8 cellular contexts compared by ENCODE assay signal in genomic region chr1:211326140-211326527, GRCh38. TPM values are rescaled to one million over a fixed set of nuclear protein-coding genes. Genes with fewer than 3 reads are reported as not detected.
DNase-seq lines count a peak whose midpoint lies in the region; ATAC-seq and TF ChIP-seq lines count a peak whose summit lies in the region.

No MANE protein-coding gene starts in this region.

- 0 out of 2 replicates have a peak, but pooled peaks have one; percentile 0 for ATAC-seq in HCT116
- no peak for ATAC-seq in activated CD8-positive, alpha-beta T cell treated with anti-CD3 and anti-CD28 coated beads, Interleukin-2, amount 10 ng/mL, durations not matched to agents 7 days and 5 days
- no peak for ATAC-seq in stimulated activated effector memory CD8-positive, alpha-beta T cell treated with anti-CD3 and anti-CD28 coated beads, Interleukin-12 subunit alpha, Interleukin-12 subunit beta, amount 100 ng/mL, for 72 hours

- H4K20me1 ChIP-seq in HCT116 (ENCODE audit: insufficient read depth), result no peaks in the 10 kb centered on the region

- TF ChIP-seq CTCF in HCT116 (IDR thresholded peaks at IDR 0.05 in 2 of 3, conservative IDR thresholded peaks at IDR 0.05 in 1 of 3; ENCODE audit: borderline replicate concordance in 1 of 3, insufficient read depth in 1 of 3, low read depth in 2 of 3, low read length in 2 of 3), result no peak

- no peak for TF ChIP-seq POLR2A in HCT116 (IDR thresholded peaks at IDR 0.05; ENCODE audit: borderline replicate concordance, extremely low read depth, insufficient read depth, insufficient read length)

- no peaks in the 10 kb centered on the region for H3K9me2 ChIP-seq in HCT116 (ENCODE audit: insufficient read depth)

- H3K36me3 ChIP-seq in HCT116 (ENCODE audit: control insufficient read depth in 1 of 2, insufficient read depth in 2 of 2, low read length in 2 of 2), result no peaks in the 10 kb centered on the region

- peak overlapping the region; percentile 49 to 63 for H3K4me3 ChIP-seq in HCT116 (replicated peaks in 1 of 2; ENCODE audit: low read depth in 1 of 2, low read length in 2 of 2)
- H3K4me3 ChIP-seq in iPS-11a (ENCODE audit: low read depth, low read length), result peak overlapping the region; percentile 39

- intact Hi-C loops in HCT116 (cut with micrococcal nuclease), result no loop called here

- H3K9me3 Mint-ChIP-seq in activated CD8-positive, alpha-beta T cell treated with anti-CD3 and anti-CD28 coated beads, Interleukin-2, amount 10 ng/mL, durations not matched to agents 7 days and 5 days (ENCODE audit: insufficient read depth), result no peaks in the 10 kb centered on the region
- H3K9me3 Mint-ChIP-seq in stimulated activated effector memory CD8-positive, alpha-beta T cell treated with anti-CD3 and anti-CD28 coated beads, Interleukin-12 subunit alpha, Interleukin-12 subunit beta, amount 100 ng/mL, for 72 hours, result no peaks in the 10 kb centered on the region

- DNase-seq in HCT116 (ENCODE audit: low read depth, low spot score), result no peak
- no peak for DNase-seq in activated CD8-positive, alpha-beta T cell treated with anti-CD3 and anti-CD28 coated beads, Interleukin-2, amount 10 ng/mL, durations not matched to agents 7 days and 5 days
- peak in 1 of 2 donors; percentile 67 for DNase-seq in stimulated activated effector memory CD8-positive, alpha-beta T cell treated with anti-CD3 and anti-CD28 coated beads, Interleukin-12 subunit alpha, Interleukin-12 subunit beta, amount 100 ng/mL, for 72 hours (ENCODE audit: low spot score in 2 of 2)
- DNase-seq in CD1c-positive myeloid dendritic cell (ENCODE audit: extremely low spot score), result no peak
- DNase-seq in SHP77 treated with DMSO at 0.1 percent for 48 hours (lab: John Stamatoyannopoulos, UW), result no peak
- DNase-seq in NCI-H1105 treated with DMSO at 0.1 percent for 48 hours (lab: John Stamatoyannopoulos, UW), result no peak
- no peak for DNase-seq in Ammon's horn (ENCODE audit: low spot score)

- H3K4me1 ChIP-seq in HCT116 (ENCODE audit: control insufficient read depth in 1 of 2, insufficient read depth in 2 of 2, low read length in 2 of 2), result peaks cover 0 to 32% of the 10 kb centered on the region in 2 experiments; a peak in 3 of 4 replicates

- H3K27me3 Mint-ChIP-seq in activated CD8-positive, alpha-beta T cell treated with anti-CD3 and anti-CD28 coated beads, Interleukin-2, amount 10 ng/mL, durations not matched to agents 7 days and 5 days (ENCODE audit: low read depth), result no peaks in the 10 kb centered on the region

- peak overlapping the region; percentile 86 for H3K4me3 Mint-ChIP-seq in activated CD8-positive, alpha-beta T cell treated with anti-CD3 and anti-CD28 coated beads, Interleukin-2, amount 10 ng/mL, durations not matched to agents 7 days and 5 days
- H3K4me3 Mint-ChIP-seq in stimulated activated effector memory CD8-positive, alpha-beta T cell treated with anti-CD3 and anti-CD28 coated beads, Interleukin-12 subunit alpha, Interleukin-12 subunit beta, amount 100 ng/mL, for 72 hours, result peak overlapping the region; percentile 83

- peak overlapping the region; percentile 96 for H3K27ac Mint-ChIP-seq in activated CD8-positive, alpha-beta T cell treated with anti-CD3 and anti-CD28 coated beads, Interleukin-2, amount 10 ng/mL, durations not matched to agents 7 days and 5 days
- H3K27ac Mint-ChIP-seq in stimulated activated effector memory CD8-positive, alpha-beta T cell treated with anti-CD3 and anti-CD28 coated beads, Interleukin-12 subunit alpha, Interleukin-12 subunit beta, amount 100 ng/mL, for 72 hours, result peak overlapping the region; percentile 97

- no peaks in the 10 kb centered on the region for H3K9me3 ChIP-seq in HCT116 (ENCODE audit: control insufficient read depth in 1 of 2, insufficient read depth in 1 of 2, low read depth in 1 of 2, low read length in 2 of 2)

- no peak for TF ChIP-seq RAD21 in HCT116 (IDR thresholded peaks at IDR 0.05; ENCODE audit: low read depth)

- peaks cover 26% of the 10 kb centered on the region for H3K36me3 Mint-ChIP-seq in activated CD8-positive, alpha-beta T cell treated with anti-CD3 and anti-CD28 coated beads, Interleukin-2, amount 10 ng/mL, durations not matched to agents 7 days and 5 days (ENCODE audit: low read depth)
- peaks cover 22% of the 10 kb centered on the region for H3K36me3 Mint-ChIP-seq in stimulated activated effector memory CD8-positive, alpha-beta T cell treated with anti-CD3 and anti-CD28 coated beads, Interleukin-12 subunit alpha, Interleukin-12 subunit beta, amount 100 ng/mL, for 72 hours

- no peaks in the 10 kb centered on the region for H3K27me3 ChIP-seq in HCT116 (ENCODE audit: insufficient read depth, low read length)

- H3K4me1 Mint-ChIP-seq in activated CD8-positive, alpha-beta T cell treated with anti-CD3 and anti-CD28 coated beads, Interleukin-2, amount 10 ng/mL, durations not matched to agents 7 days and 5 days (ENCODE audit: low read depth), result peaks cover 63% of the 10 kb centered on the region
- H3K4me1 Mint-ChIP-seq in stimulated activated effector memory CD8-positive, alpha-beta T cell treated with anti-CD3 and anti-CD28 coated beads, Interleukin-12 subunit alpha, Interleukin-12 subunit beta, amount 100 ng/mL, for 72 hours, result peaks cover 79% of the 10 kb centered on the region

- RAD21 ChIA-PET in HCT116 (lab: Charles Lee; ENCODE audit: low non-redundant PET in 1 of 2, low total read pairs in 2 of 2, uncharacterized antibody in 2 of 2, unreplicated experiment in 2 of 2), result no interaction called here

- no peak overlapping the region; the same call in 1 of the 2 replicates for H3K27ac ChIP-seq in HCT116 (ENCODE audit: low read depth, low read length)

- peak overlapping the region; percentile 64 for H3K9ac ChIP-seq in HCT116 (ENCODE audit: low read length)

- CTCF ChIA-PET in HCT116 (lab: Charles Lee), result no interaction called here
- CTCF ChIA-PET in activated CD8-positive, alpha-beta T cell treated with anti-CD3 and anti-CD28 coated beads, Interleukin-2, amount 10 ng/mL, durations not matched to agents 7 days and 5 days (lab: Charles Lee), result interaction anchor here (0.7 to 5.2 kb wide), 10 partner anchors 9 to 192 kb away, joined by 3 to 40 read pairs (median 4); no protein-coding TSS in a partner anchor

- peak overlapping the region; percentile 89 for H2AFZ ChIP-seq in HCT116 (ENCODE audit: low read depth, low read length, poor library complexity, severe bottlenecking)

- H3K79me2 ChIP-seq in HCT116 (ENCODE audit: insufficient read depth, low read length), result no peaks in the 10 kb centered on the region

- peak overlapping the region; percentile 87 for H3K4me2 ChIP-seq in HCT116 (ENCODE audit: low read length)

- BruUV-seq in HCT116 (replicated peaks; lab: Mats Ljungman, UMichigan), result no TSS peak

- POLR2A ChIA-PET in HCT116 (lab: Charles Lee), result interaction anchor here (1.3 kb wide), 1 partner anchor 56 kb away, joined by 8 read pairs; no protein-coding TSS in a partner anchor
- POLR2A ChIA-PET in activated CD8-positive, alpha-beta T cell treated with anti-CD3 and anti-CD28 coated beads, Interleukin-2, amount 10 ng/mL, durations not matched to agents 7 days and 5 days (lab: Charles Lee), result interaction anchor here (0.7 to 2.7 kb wide), 4 partner anchors 9 to 29 kb away, joined by 3 to 14 read pairs (median 9); no protein-coding TSS in a partner anchor

TF ChIP-seq in HCT116, 20 proteins besides CTCF, POLR2A, EP300 and RAD21:
- TF ChIP-seq ZFX (IDR thresholded peaks at IDR 0.05) (no peak), EZH2phosphoT487 (IDR thresholded peaks at IDR 0.05; ENCODE audit: borderline replicate concordance) (no peak), ZNF274 (IDR thresholded peaks at IDR 0.05; ENCODE audit: low read depth, low read length) (no peak), ATF3 (IDR thresholded peaks at IDR 0.05) (no peak), REST (IDR thresholded peaks at IDR 0.05; ENCODE audit: low read depth) (no peak), CEBPB (IDR thresholded peaks at IDR 0.05; ENCODE audit: low read depth) (no peak), CBX3 (IDR thresholded peaks at IDR 0.05; ENCODE audit: low read depth) (no peak), EGR1 (IDR thresholded peaks at IDR 0.05; ENCODE audit: low read depth) (no peak), FOSL1 (IDR thresholded peaks at IDR 0.05; ENCODE audit: low read depth) (no peak)

RNA-seq across cellular contexts. Expression of gene TRAF5, which starts 0.5 kb away (rescaled TPM):
- total RNA-seq in HCT116 (2021; ENCODE audit: unreplicated experiment), result 6.5 TPM
- polyA plus RNA-seq in HCT116 (2012), result 2.0 and 3.7 TPM in 2 replicates
- 10 to 100 TPM; 61.1 to 64.4 TPM for total RNA-seq in activated CD8-positive, alpha-beta T cell treated with anti-CD3 and anti-CD28 coated beads, Interleukin-2, amount 10 ng/mL, durations not matched to agents 7 days and 5 days
